ENCODE assay signal across 8 cellular contexts in genomic region chr1:159924025-159924790, GRCh38. TPM values are rescaled to one million over a fixed set of nuclear protein-coding genes. Genes with fewer than 3 reads are reported as not detected.
A peak's percentile ranks its signal among the peaks of the same experiment; 100 is the strongest.
DNase-seq lines count a peak whose midpoint lies in the region; ATAC-seq, FAIRE-seq and TF ChIP-seq lines count a peak whose summit lies in the region.

No MANE protein-coding gene starts in this region.

- H3K9me3 ChIP-seq in T-helper 17 cell (ENCODE audit: control insufficient read depth, low read length, poor library complexity, severe bottlenecking), result no peaks in the 10 kb centered on the region
- H3K9me3 ChIP-seq in astrocyte (ENCODE audit: insufficient read depth, low read depth, low read length), result no peaks in the 10 kb centered on the region

- H3K4me3 ChIP-seq in astrocyte (ENCODE audit: insufficient read depth, low read depth, low read length) (peak overlapping the region; percentile 98), skeletal muscle cell (ENCODE audit: low read depth, low read length) (peak overlapping the region; percentile 98)

- H3K4me3 Mint-ChIP-seq in T-helper 17 cell (peak overlapping the region; percentile 90), astrocyte (ENCODE audit: unreplicated experiment) (peak overlapping the region; percentile 90)

- peak overlapping the region; percentile 98 for H3K4me2 ChIP-seq in astrocyte (ENCODE audit: low read length)

- H3K36me3 Mint-ChIP-seq in T-helper 17 cell (ENCODE audit: low read depth) (peaks cover 9% of the 10 kb centered on the region), astrocyte (ENCODE audit: low read depth, unreplicated experiment) (peaks cover 15% of the 10 kb centered on the region)

- no peaks in the 10 kb centered on the region for H3K27me3 ChIP-seq in astrocyte (ENCODE audit: insufficient read depth, low read length)

- peaks cover 49% of the 10 kb centered on the region for H4K20me1 ChIP-seq in astrocyte (ENCODE audit: insufficient read depth, low read length)

- no peaks in the 10 kb centered on the region for H3K9me3 Mint-ChIP-seq in astrocyte (ENCODE audit: unreplicated experiment)

- peak overlapping the region; percentile 96 for H3K27ac Mint-ChIP-seq in T-helper 17 cell
- H3K27ac Mint-ChIP-seq in astrocyte (ENCODE audit: unreplicated experiment), result peak overlapping the region; percentile 99

- H3K79me2 ChIP-seq in astrocyte (ENCODE audit: insufficient read depth, low read length), result peaks cover 65% of the 10 kb centered on the region

- H3K9ac ChIP-seq in astrocyte (ENCODE audit: low read length), result peak overlapping the region; percentile 99

- ATAC-seq in T-helper 17 cell (peak; percentile 60), HG02884 (IDR thresholded peaks at IDR 0.05; ENCODE audit: unreplicated experiment) (no peak)

- H3K27me3 Mint-ChIP-seq in T-helper 17 cell (no peaks in the 10 kb centered on the region), astrocyte (ENCODE audit: low read depth, unreplicated experiment) (peaks cover 2% of the 10 kb centered on the region)

- no peak overlapping the region for H2AFZ ChIP-seq in astrocyte (ENCODE audit: low read depth, low read length)

- peaks cover 18% of the 10 kb centered on the region for H3K36me3 ChIP-seq in astrocyte (ENCODE audit: insufficient read depth, low read length)

- peak overlapping the region; percentile 100 for H3K27ac ChIP-seq in astrocyte (ENCODE audit: low read depth, low read length)

- peaks cover 35% of the 10 kb centered on the region for H3K4me1 ChIP-seq in astrocyte (ENCODE audit: insufficient read depth, low read length)

- TF ChIP-seq CTCF in astrocyte (IDR thresholded peaks at IDR 0.05; ENCODE audit: insufficient read depth, low read depth, low read length), result no peak

- FAIRE-seq in astrocyte (lab: Jason Lieb, UNC), result no peak

- H3K4me1 Mint-ChIP-seq in T-helper 17 cell (peaks cover 58% of the 10 kb centered on the region), astrocyte (ENCODE audit: low read depth, unreplicated experiment) (peaks cover 37% of the 10 kb centered on the region)

- DNase-seq in DMS53 (lab: John Stamatoyannopoulos, UW) (peak; percentile 89), HK-2 (ENCODE audit: unreplicated experiment) (peak; percentile 96), T-helper 17 cell (peak; percentile 57 to 69 (median 67)), astrocyte (ENCODE audit: low read depth) (peak; percentile 81), hypothalamus (lab: John Stamatoyannopoulos, UW) (peak in 36 of 51 donors; percentile 11 to 84 (median 42)), skeletal muscle cell (ENCODE audit: low read depth) (peak; percentile 83), SK-N-DZ (ENCODE audit: low spot score) (no peak)

RNA-seq across cellular contexts. Expression of gene TAGLN2, which starts 1.1 kb away (rescaled TPM):
- total RNA-seq in T-helper 17 cell (100 to 1,000 TPM; 515 to 717 TPM), astrocyte (614 and 688 TPM in 2 replicates)
- polyA plus RNA-seq in SK-N-DZ (2014; cell fraction: cytosol; rRNA removed), result 195 and 211 TPM in 2 replicates
- polyA plus RNA-seq in SK-N-DZ (2014; cell fraction: nucleus; rRNA removed), result 87.6 and 96.3 TPM in 2 replicates

RNA-seq across cellular contexts. Expression of gene IGSF9, which starts 21.2 kb away (rescaled TPM):
- total RNA-seq in T-helper 17 cell (under 1 TPM in 1 of 2 donors, not detected in 1; 0.07 TPM), astrocyte (0.89 and 2.1 TPM in 2 replicates)
- polyA plus RNA-seq in SK-N-DZ (2014; cell fraction: cytosol; rRNA removed), result 16.2 and 17.5 TPM in 2 replicates
- 40.6 and 58.6 TPM in 2 replicates for polyA plus RNA-seq in SK-N-DZ (2014; cell fraction: nucleus; rRNA removed)

RNA-seq across cellular contexts. Expression of gene CFAP45, which starts 24.2 kb away (rescaled TPM):
- total RNA-seq in T-helper 17 cell, result 1 to 10 TPM; 4.6 to 6.3 TPM
- 3.2 and 4.3 TPM in 2 replicates for total RNA-seq in astrocyte
- 0.17 and 0.29 TPM in 2 replicates for polyA plus RNA-seq in SK-N-DZ (2014; cell fraction: cytosol; rRNA removed)
- polyA plus RNA-seq in SK-N-DZ (2014; cell fraction: nucleus; rRNA removed), result 4.3 TPM in 1 of 2 replicates, not detected in the other

RNA-seq across cellular contexts. Expression of gene SLAMF9, which starts 29.8 kb away (rescaled TPM):
- total RNA-seq in T-helper 17 cell, result not detected
- 0.43 TPM in 1 of 2 replicates, not detected in the other for total RNA-seq in astrocyte
- not detected in 2 replicates for polyA plus RNA-seq in SK-N-DZ (2014; cell fraction: cytosol; rRNA removed)
- not detected in 2 replicates for polyA plus RNA-seq in SK-N-DZ (2014; cell fraction: nucleus; rRNA removed)
